ENCODE assay signal across 1 cellular context in genomic region chr17:4945176-4945943, GRCh38.
TF ChIP-seq lines count a peak whose summit lies in the region.

No MANE protein-coding gene starts in this region.

TF ChIP-seq in HCT116, 20 proteins besides CTCF, POLR2A, EP300 and RAD21 (continued from another document):
- TF ChIP-seq ZBTB33 (IDR thresholded peaks at IDR 0.05; ENCODE audit: extremely low read depth, insufficient replicate concordance, low read length): peak; percentile 50
- TF ChIP-seq SIN3A (IDR thresholded peaks at IDR 0.05; ENCODE audit: low read depth): peak; percentile 68
- TF ChIP-seq REST (IDR thresholded peaks at IDR 0.05; ENCODE audit: low read depth): no peak
- peak; percentile 29 for TF ChIP-seq YY1 (IDR thresholded peaks at IDR 0.05; ENCODE audit: extremely low read depth, insufficient replicate concordance, low read depth, low read length)
- peak; percentile 94 for TF ChIP-seq FOSL1 (IDR thresholded peaks at IDR 0.05; ENCODE audit: low read depth)
- peak; percentile 78 for TF ChIP-seq SP1 (IDR thresholded peaks at IDR 0.05; ENCODE audit: low read depth)
- peak; percentile 47; the same call in 1 of the 2 replicates for TF ChIP-seq MAX (IDR thresholded peaks at IDR 0.05)
- TF ChIP-seq EZH2 (IDR thresholded peaks at IDR 0.05): no peak
- peak; percentile 63; the same call in 1 of the 2 replicates for TF ChIP-seq POLR2AphosphoS5 (IDR thresholded peaks at IDR 0.05; ENCODE audit: low read depth, low read length)
- TF ChIP-seq ZNF274 (IDR thresholded peaks at IDR 0.05; ENCODE audit: low read depth, low read length): no peak
- no peak for TF ChIP-seq SRF (IDR thresholded peaks at IDR 0.05; ENCODE audit: low read depth)
- TF ChIP-seq ZFX (IDR thresholded peaks at IDR 0.05): no peak
- TF ChIP-seq CEBPB (IDR thresholded peaks at IDR 0.05; ENCODE audit: low read depth): no peak
- no peak for TF ChIP-seq EGR1 (IDR thresholded peaks at IDR 0.05; ENCODE audit: low read depth)
- no peak for TF ChIP-seq EZH2phosphoT487 (IDR thresholded peaks at IDR 0.05; ENCODE audit: borderline replicate concordance)
- no peak for TF ChIP-seq ELF1 (IDR thresholded peaks at IDR 0.05; ENCODE audit: borderline replicate concordance, low read depth)
- TF ChIP-seq JUND (IDR thresholded peaks at IDR 0.05): peak; percentile 96
